Comparison of ENCODE assay signal across 17 cellular contexts in genomic region chr4:113739197-113739596, GRCh38. TPM values are rescaled to one million over a fixed set of nuclear protein-coding genes. Genes with fewer than 3 reads are reported as not detected.
DNase-seq lines count a peak whose midpoint lies in the region; ATAC-seq and TF ChIP-seq lines count a peak whose summit lies in the region.
"Had no signal": no experiment of that assay in that cellular context is flagged by ENCODE, and none has a peak within 500 bp of the region (broad histone marks: within the 10 kb centered on the region; RNA-seq: fewer than 3 reads in every experiment).

No MANE protein-coding gene starts in this region.

- no peak for ATAC-seq in stimulated activated naive CD8-positive, alpha-beta T cell treated with anti-CD3 and anti-CD28 coated beads, Interleukin-15, Interleukin-2, amounts not matched to agents 100 U/mL and 50 U/mL, for 24 hours
- no peak; the same call in 1 of the 2 replicates for ATAC-seq in WTC11
- ATAC-seq in upper lobe of right lung = peak; percentile 39
- ATAC-seq in aorta (ENCODE audit: low FRiP score) = no peak
- ATAC-seq: psoas muscle had no signal

- H3K36me3 ChIP-seq in upper lobe of right lung (no peaks in the 10 kb centered on the region), aorta (ENCODE audit: control insufficient read depth in 1 of 2, insufficient read depth in 2 of 2, low read length in 1 of 2) (no peaks in the 10 kb centered on the region)
- H3K36me3 ChIP-seq: transverse colon had no signal

- CTCF ChIA-PET in WTC11 (lab: Charles Lee) = no interaction called here

- H3K4me1 Mint-ChIP-seq in stimulated activated naive CD8-positive, alpha-beta T cell treated with anti-CD3 and anti-CD28 coated beads, Interleukin-15, Interleukin-2, amounts not matched to agents 100 ng/mL and 50 ng/mL, for 24 hours (ENCODE audit: low read depth) = peaks cover 79% of the 10 kb centered on the region
- peaks cover 12% of the 10 kb centered on the region for H3K4me1 Mint-ChIP-seq in WTC11
- H3K4me1 Mint-ChIP-seq in immature natural killer cell = peaks cover 22 to 60% of the 10 kb centered on the region in 2 donors

- H3K9me3 ChIP-seq in upper lobe of right lung = no peaks in the 10 kb centered on the region
- no peaks in the 10 kb centered on the region for H3K9me3 ChIP-seq in aorta (ENCODE audit: control insufficient read depth, low read length)
- H3K9me3 ChIP-seq: psoas muscle, transverse colon had no signal

- peak overlapping the region; percentile 86 for H3K27ac Mint-ChIP-seq in stimulated activated naive CD8-positive, alpha-beta T cell treated with anti-CD3 and anti-CD28 coated beads, Interleukin-15, Interleukin-2, amounts not matched to agents 100 ng/mL and 50 ng/mL, for 24 hours
- H3K27ac Mint-ChIP-seq in WTC11 (peak overlapping the region; percentile 56; the same call in 1 of the 2 replicates), immature natural killer cell (peak overlapping the region in 5 of 6 donors; percentile 7 to 47 (median 25))

- no peaks in the 10 kb centered on the region for H3K27me3 ChIP-seq in upper lobe of right lung
- no peaks in the 10 kb centered on the region for H3K27me3 ChIP-seq in aorta (ENCODE audit: control insufficient read depth in 1 of 2, insufficient read depth in 2 of 2, low read length in 1 of 2)
- H3K27me3 ChIP-seq: transverse colon had no signal

- no peak for TF ChIP-seq CTCF in WTC11 (IDR thresholded peaks at IDR 0.05)
- no peak for TF ChIP-seq CTCF in upper lobe of right lung (IDR thresholded peaks at IDR 0.05)

- H3K4me3 ChIP-seq in upper lobe of right lung (no peak overlapping the region), aorta (ENCODE audit: low read length in 2 of 2) (no peak overlapping the region)
- H3K4me3 ChIP-seq: psoas muscle, transverse colon had no signal

- no peak for DNase-seq in stimulated activated naive CD8-positive, alpha-beta T cell treated with anti-CD3 and anti-CD28 coated beads, Interleukin-15, Interleukin-2, amounts not matched to agents 100 U/mL and 50 U/mL, for 24 hours
- DNase-seq in WTC11 (ENCODE audit: low spot score) (no peak), immature natural killer cell (no peak), upper lobe of right lung (no peak), posterior cingulate gyrus (no peak), aorta (no peak), NCI-H1930 (lab: John Stamatoyannopoulos, UW) (no peak)
- DNase-seq: activated CD4-positive, CD25-positive, alpha-beta regulatory T cell treated with anti-CD3 and anti-CD28 coated beads, Interleukin-2, amount 50 U/mL, for 72 hours; activated effector memory CD4-positive, alpha-beta T cell treated with anti-CD3 and anti-CD28 coated beads, Interleukin-2, amount 50 U/mL, for 16 hours; glutamatergic neuron; NCI-H2029 treated with DMSO at 0.1 percent for 48 hours; NCI-H524 treated with DMSO at 0.1 percent for 48 hours; psoas muscle; transverse colon had no signal

- POLR2A ChIA-PET in WTC11 (lab: Charles Lee) = no interaction called here

- no peaks in the 10 kb centered on the region for H3K27me3 Mint-ChIP-seq in stimulated activated naive CD8-positive, alpha-beta T cell treated with anti-CD3 and anti-CD28 coated beads, Interleukin-15, Interleukin-2, amounts not matched to agents 100 ng/mL and 50 ng/mL, for 24 hours
- no peaks in the 10 kb centered on the region for H3K27me3 Mint-ChIP-seq in WTC11 (ENCODE audit: low read depth)
- H3K27me3 Mint-ChIP-seq in immature natural killer cell (ENCODE audit: low read depth in 3 of 3) = no peaks in the 10 kb centered on the region
- H3K27me3 Mint-ChIP-seq: central memory CD8-positive, alpha-beta T cell had no signal

- H3K27ac ChIP-seq in upper lobe of right lung (no peak overlapping the region), aorta (ENCODE audit: low read depth in 1 of 2, low read length in 2 of 2) (no peak overlapping the region)
- H3K27ac ChIP-seq: C4-2B, psoas muscle, transverse colon had no signal

- intact Hi-C loops in upper lobe of right lung (cut with DNase I) = no loop called here
- intact Hi-C loops in posterior cingulate gyrus (cut with DNase I) = no loop called here
- intact Hi-C loops in aorta (cut with DNase I) = no loop called here

- H3K4me3 Mint-ChIP-seq in stimulated activated naive CD8-positive, alpha-beta T cell treated with anti-CD3 and anti-CD28 coated beads, Interleukin-15, Interleukin-2, amounts not matched to agents 100 ng/mL and 50 ng/mL, for 24 hours = peak overlapping the region; percentile 30
- no peak overlapping the region for H3K4me3 Mint-ChIP-seq in WTC11
- peak overlapping the region in 2 of 5 donors; percentile 23 to 37 for H3K4me3 Mint-ChIP-seq in immature natural killer cell
- H3K4me3 Mint-ChIP-seq: central memory CD8-positive, alpha-beta T cell had no signal

- H3K4me1 ChIP-seq in upper lobe of right lung = no peaks in the 10 kb centered on the region
- peaks cover 2% of the 10 kb centered on the region in 2 donors for H3K4me1 ChIP-seq in aorta (ENCODE audit: control insufficient read depth in 1 of 2, insufficient read depth in 2 of 2, low read length in 2 of 2)

- H3K9me3 Mint-ChIP-seq in stimulated activated naive CD8-positive, alpha-beta T cell treated with anti-CD3 and anti-CD28 coated beads, Interleukin-15, Interleukin-2, amounts not matched to agents 100 ng/mL and 50 ng/mL, for 24 hours = no peaks in the 10 kb centered on the region
- H3K9me3 Mint-ChIP-seq in WTC11 = no peaks in the 10 kb centered on the region
- no peaks in the 10 kb centered on the region for H3K9me3 Mint-ChIP-seq in immature natural killer cell
- H3K9me3 Mint-ChIP-seq: central memory CD8-positive, alpha-beta T cell had no signal

- H3K36me3 Mint-ChIP-seq in stimulated activated naive CD8-positive, alpha-beta T cell treated with anti-CD3 and anti-CD28 coated beads, Interleukin-15, Interleukin-2, amounts not matched to agents 100 ng/mL and 50 ng/mL, for 24 hours (ENCODE audit: low read depth) = peaks cover 69% of the 10 kb centered on the region
- H3K36me3 Mint-ChIP-seq in WTC11 (no peaks in the 10 kb centered on the region), immature natural killer cell (peaks cover 6 to 17% (median 9%) of the 10 kb centered on the region in 3 donors)

TF ChIP-seq in WTC11, 78 proteins besides CTCF, POLR2A, EP300 and RAD21 (continues in another document):
- TF ChIP-seq OVOL2 (CRISPR knock-in tag; IDR thresholded peaks at IDR 0.05; ENCODE audit: borderline replicate concordance) = no peak
- TF ChIP-seq, protein P1, sequence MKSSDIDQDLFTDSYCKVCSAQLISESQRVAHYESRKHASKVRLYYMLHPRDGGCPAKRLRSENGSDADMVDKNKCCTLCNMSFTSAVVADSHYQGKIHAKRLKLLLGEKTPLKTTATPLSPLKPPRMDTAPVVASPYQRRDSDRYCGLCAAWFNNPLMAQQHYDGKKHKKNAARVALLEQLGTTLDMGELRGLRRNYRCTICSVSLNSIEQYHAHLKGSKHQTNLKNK (CRISPR knock-in tag; IDR thresholded peaks at IDR 0.05) = no peak
- TF ChIP-seq RORB (CRISPR knock-in tag; IDR thresholded peaks at IDR 0.05) = no peak
- TF ChIP-seq HMGXB4 (CRISPR knock-in tag; IDR thresholded peaks at IDR 0.05) = no peak
- TF ChIP-seq ZNF532 (CRISPR knock-in tag; IDR thresholded peaks at IDR 0.05; ENCODE audit: borderline replicate concordance) = no peak

RNA-seq across cellular contexts. Expression of gene CAMK2D, which starts 22.3 kb away (rescaled TPM):
- total RNA-seq in WTC11 (2021) (15.8 to 17.7 TPM (median 16.5 TPM) in 3 replicates), upper lobe of right lung (46.1 TPM), aorta (10 to 100 TPM; 52.3 to 71.8 TPM)
- polyA plus RNA-seq in immature natural killer cell (10 to 100 TPM; 14.8 to 22.8 (median 21.4) TPM), aorta (10 to 100 TPM; 18.7 to 23.1 TPM)

Comparison
In these comparisons a context has a peak if more than half of its experiments do, and no peak if none do; other contexts are left out.
1. H3K27ac Mint-ChIP-seq: peak in every context shown above with its lines; median percentile 86 in stimulated activated naive CD8-positive, alpha-beta T cell treated with anti-CD3 and anti-CD28 coated beads, Interleukin-15, Interleukin-2, amounts not matched to agents 100 ng/mL and 50 ng/mL, for 24 hours; 56 in WTC11; 25 in immature natural killer cell.